8 cellular contexts compared by ENCODE assay signal in the genomic region with DNA sequence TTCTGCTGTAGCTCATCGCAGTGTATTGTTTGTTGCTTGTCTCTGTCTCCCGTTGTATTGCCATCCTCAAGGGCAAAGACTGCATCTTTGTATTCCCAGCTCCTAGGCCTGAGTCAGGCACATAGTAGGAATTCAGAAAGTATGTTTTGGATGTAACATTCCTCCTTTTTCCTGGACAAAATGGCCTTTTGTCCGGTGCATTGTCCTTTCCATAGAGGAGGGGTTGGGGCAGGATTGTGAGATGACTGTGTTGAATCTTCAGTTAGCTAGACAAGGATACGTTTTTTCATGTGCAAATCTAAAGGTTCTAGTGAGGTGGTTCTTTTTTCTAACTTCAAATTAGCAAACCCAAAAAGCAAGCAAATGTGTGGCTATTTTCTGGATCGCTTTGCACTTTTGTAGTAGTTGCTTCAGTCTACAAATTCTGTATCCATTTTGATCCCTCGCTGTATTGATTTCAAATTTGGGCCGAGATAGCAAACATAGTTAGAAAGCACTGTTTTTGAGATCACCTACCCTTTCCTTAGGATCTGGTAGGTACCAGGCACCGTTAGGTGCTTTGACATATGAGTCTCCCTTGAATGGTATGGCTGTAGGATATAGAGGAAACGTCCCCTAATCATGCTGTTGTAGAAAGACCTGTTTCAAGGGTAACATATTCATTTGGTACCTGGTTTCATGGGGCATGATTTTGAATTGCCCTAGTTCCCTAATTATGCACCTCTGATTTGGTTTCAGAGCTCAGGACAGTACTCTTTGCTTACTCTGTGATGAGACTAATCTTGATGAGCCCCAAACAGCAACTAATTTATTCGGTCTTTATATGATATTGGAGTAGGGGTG. TPM values are rescaled to one million over a fixed set of nuclear protein-coding genes. Genes with fewer than 3 reads are reported as not detected.
A peak's percentile ranks its signal among the peaks of the same experiment; 100 is the strongest.
DNase-seq lines count a peak whose midpoint lies in the region; ATAC-seq and TF ChIP-seq lines count a peak whose summit lies in the region.

No MANE protein-coding gene starts in this region.

- H3K4me1 ChIP-seq in adipocyte (ENCODE audit: control insufficient read depth, insufficient read depth, low read length): peaks cover 22% of the 10 kb centered on the region
- peaks cover 14 to 33% of the 10 kb centered on the region in 2 donors for H3K4me1 ChIP-seq in left lung
- H3K4me1 ChIP-seq in tibial nerve: peaks cover 0 to 35% (median 12%) of the 10 kb centered on the region in 4 donors

- peak overlapping the region; percentile 97 for H3K27ac Mint-ChIP-seq in activated T-cell treated with anti-CD3 and anti-CD28 coated beads, Interleukin-2, amount 50 U/mL, for 72 hours

- ATAC-seq in activated T-cell treated with anti-CD3 and anti-CD28 coated beads, Interleukin-2, amount 50 U/mL, for 72 hours (replicated peaks in 1 of 2): no peak
- ATAC-seq in left lung (no peak), omental fat pad (ENCODE audit: low FRiP score) (no peak), GM19395 (IDR thresholded peaks at IDR 0.05; ENCODE audit: unreplicated experiment) (no peak)

- H3K36me3 Mint-ChIP-seq in activated T-cell treated with anti-CD3 and anti-CD28 coated beads, Interleukin-2, amount 50 U/mL, for 72 hours (ENCODE audit: insufficient read depth in 2 of 2): peaks cover 3 to 6% of the 10 kb centered on the region in 2 donors

- no peaks in the 10 kb centered on the region for H3K9me3 Mint-ChIP-seq in activated T-cell treated with anti-CD3 and anti-CD28 coated beads, Interleukin-2, amount 50 U/mL, for 72 hours

- H3K9ac ChIP-seq in adipocyte (ENCODE audit: low read length): peak overlapping the region; percentile 94

- H3K27me3 ChIP-seq in adipocyte (replicated peaks; ENCODE audit: control insufficient read depth, insufficient read depth, low read length) (no peaks in the 10 kb centered on the region), left lung (no peaks in the 10 kb centered on the region), tibial nerve (no peaks in the 10 kb centered on the region)

- intact Hi-C loops in left lung (cut with DNase I): no loop called here

- 46 to 52% methylated on average over 10 of the region's 10 CpGs for WGBS in tibial nerve, 2 donors

- TF ChIP-seq POLR2A in tibial nerve (IDR thresholded peaks at IDR 0.05): no peak

- TF ChIP-seq EP300 in tibial nerve (IDR thresholded peaks at IDR 0.05): no peak

- no peak overlapping the region for H3K27ac ChIP-seq in left lung
- H3K27ac ChIP-seq in tibial nerve: peak overlapping the region in 2 of 4 donors; percentile 88 to 93

- H3K36me3 ChIP-seq in adipocyte (ENCODE audit: control insufficient read depth, insufficient read depth, low read length, severe bottlenecking) (peaks cover 21% of the 10 kb centered on the region), left lung (peaks cover 0 to 39% of the 10 kb centered on the region in 2 donors), tibial nerve (peaks cover 0 to 33% (median 0%) of the 10 kb centered on the region in 3 donors)

- no peak for TF ChIP-seq CTCF in left lung (IDR thresholded peaks at IDR 0.05)
- no peak for TF ChIP-seq CTCF in tibial nerve (IDR thresholded peaks at IDR 0.05)
- TF ChIP-seq CTCF in omental fat pad (IDR thresholded peaks at IDR 0.05): no peak

- peak overlapping the region; percentile 94 for H3K4me3 ChIP-seq in adipocyte (ENCODE audit: low read length)
- peak overlapping the region; percentile 75 to 89 for H3K4me3 ChIP-seq in left lung
- H3K4me3 ChIP-seq in tibial nerve: peak overlapping the region; percentile 46 to 93 (median 82)

- H3K27me3 Mint-ChIP-seq in activated T-cell treated with anti-CD3 and anti-CD28 coated beads, Interleukin-2, amount 50 U/mL, for 72 hours (ENCODE audit: low read depth): no peaks in the 10 kb centered on the region

- peaks cover 40% of the 10 kb centered on the region for H3K4me1 Mint-ChIP-seq in activated T-cell treated with anti-CD3 and anti-CD28 coated beads, Interleukin-2, amount 50 U/mL, for 72 hours (ENCODE audit: low read depth)

- H3K4me3 Mint-ChIP-seq in activated T-cell treated with anti-CD3 and anti-CD28 coated beads, Interleukin-2, amount 50 U/mL, for 72 hours: peak overlapping the region; percentile 98

- H3K9me3 ChIP-seq in adipocyte (ENCODE audit: control insufficient read depth, low read length) (no peaks in the 10 kb centered on the region), left lung (no peaks in the 10 kb centered on the region), tibial nerve (no peaks in the 10 kb centered on the region)

- DNase-seq in activated T-cell treated with anti-CD3 and anti-CD28 coated beads, Interleukin-2, amount 50 U/mL, for 72 hours: no peak
- DNase-seq in activated T-cell treated with anti-CD3 and anti-CD28 coated beads, Interleukin-2, amount 50 U/mL, for 1 hour: no peak
- DNase-seq in adipocyte (ENCODE audit: low read depth) (no peak), left lung (no peak), tibial nerve (ENCODE audit: low spot score in 2 of 2) (no peak), omental fat pad (ENCODE audit: low spot score) (no peak), NCI-H1417 treated with DMSO at 0.1 percent for 48 hours (lab: John Stamatoyannopoulos, UW) (no peak)

RNA-seq across cellular contexts. Expression of a gene that starts 1.2 kb away (rescaled TPM):
- 10 to 100 TPM; 58.4 to 59.0 TPM for total RNA-seq in activated T-cell treated with anti-CD3 and anti-CD28 coated beads, Interleukin-2, amount 50 U/mL, for 72 hours
- total RNA-seq in left lung (10 to 100 TPM; 31.1 to 34.4 TPM), tibial nerve (10 to 100 TPM; 32.0 to 58.2 (median 37.2) TPM), omental fat pad (10 to 100 TPM; 24.6 to 43.7 (median 33.5) TPM)

RNA-seq across cellular contexts. Expression of a gene that starts 40.6 kb away (rescaled TPM):
- total RNA-seq in activated T-cell treated with anti-CD3 and anti-CD28 coated beads, Interleukin-2, amount 50 U/mL, for 72 hours: 10 to 100 TPM; 26.0 to 81.0 TPM
- total RNA-seq in left lung (100 to 1,000 TPM in 1 of 2 donors, 10 to 100 TPM in 1; 33.7 to 110 TPM), tibial nerve (10 to 100 TPM; 13.2 to 50.7 (median 23.7) TPM), omental fat pad (100 to 1,000 TPM in 1 of 4 donors, 10 to 100 TPM in 3; 50.2 to 103 (median 77.0) TPM)

RNA-seq across cellular contexts. Expression of a gene that starts 58.8 kb away (rescaled TPM):
- total RNA-seq in activated T-cell treated with anti-CD3 and anti-CD28 coated beads, Interleukin-2, amount 50 U/mL, for 72 hours: 10 to 100 TPM; 24.7 to 25.0 TPM
- total RNA-seq in left lung: 10 to 100 TPM; 79.3 TPM
- 10 to 100 TPM; 51.6 to 71.0 (median 66.9) TPM for total RNA-seq in tibial nerve
- 100 to 1,000 TPM in 1 of 4 donors, 10 to 100 TPM in 3; 78.5 to 116 (median 95.7) TPM for total RNA-seq in omental fat pad
